Comparison of ENCODE assay signal across 40 cellular contexts in the genomic region with DNA sequence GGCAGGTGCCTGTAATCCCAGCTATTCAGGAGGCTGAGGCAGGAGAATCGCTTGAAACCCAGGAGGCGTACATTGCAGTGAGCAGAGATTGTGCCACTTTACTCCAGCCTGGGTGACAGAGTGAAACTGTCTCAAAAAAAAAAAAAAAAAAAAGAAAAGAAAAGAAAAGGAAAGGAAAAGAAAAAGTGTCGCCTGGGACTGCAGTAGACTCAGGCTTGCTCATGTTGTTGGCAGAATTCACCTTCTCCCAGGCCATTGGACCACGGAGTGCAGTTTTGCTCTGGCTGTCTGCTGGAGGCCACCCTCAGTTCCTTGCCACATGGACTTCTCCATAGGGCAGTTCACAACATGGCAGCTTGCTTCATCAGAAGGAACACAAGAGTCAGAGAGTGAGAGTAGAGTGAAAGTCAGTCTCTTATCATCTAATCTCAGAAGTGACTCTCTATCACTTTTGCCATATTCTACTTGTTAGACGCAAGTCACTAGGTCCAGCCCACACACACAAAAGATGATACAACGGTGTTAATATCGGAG.
"Had no signal": no experiment of that assay in that cellular context is flagged by ENCODE, and none has a peak within 500 bp of the region (broad histone marks: within the 10 kb centered on the region; RNA-seq: fewer than 3 reads in every experiment).

No MANE protein-coding gene starts in this region.

- H3K27me3 Mint-ChIP-seq: activated naive CD8-positive, alpha-beta T cell treated with anti-CD3 and anti-CD28 coated beads, Interleukin-2, amount 50 U/mL, for 24 hours; activated T-cell treated with anti-CD3 and anti-CD28 coated beads, Interleukin-2, amount 50 U/mL, for 24 hours; central memory CD8-positive, alpha-beta T cell had no signal

- H3K27me3 ChIP-seq: adrenal gland, ascending aorta, body of pancreas, brain microvascular endothelial cell, breast epithelium, cardiac muscle cell had no signal

- H3K36me3 ChIP-seq: adrenal gland, ascending aorta, brain microvascular endothelial cell, breast epithelium, cardiac muscle cell had no signal

- DNase-seq: activated effector memory CD4-positive, alpha-beta T cell treated with anti-CD3 and anti-CD28 coated beads, Interleukin-2, amount 50 U/mL, for 16 hours; activated effector memory CD4-positive, alpha-beta T cell treated with Interleukin-2 at 50 U/mL for 16 hours; activated gamma-delta T cell; activated gamma-delta T cell treated with Interleukin-2 at 50 U/mL for 16 hours; activated naive CD4-positive, alpha-beta T cell; activated naive CD4-positive, alpha-beta T cell treated with anti-CD3 and anti-CD28 coated beads for 36 hours; activated naive CD4-positive, alpha-beta T cell treated with anti-CD3 and anti-CD28 coated beads, Interleukin-2, amount 10 ng/mL, durations not matched to agents 7 days and 5 days; activated naive CD4-positive, alpha-beta T cell treated with anti-CD3 and anti-CD28 coated beads, Interleukin-2, amount 50 U/mL, for 16 hours; activated naive CD4-positive, alpha-beta T cell treated with Interleukin-2 at 50 U/mL for 16 hours; activated naive CD8-positive, alpha-beta T cell treated with anti-CD3 and anti-CD28 coated beads for 36 hours; activated naive CD8-positive, alpha-beta T cell treated with anti-CD3 and anti-CD28 coated beads, Interleukin-2, amount 10 ng/mL, durations not matched to agents 7 days and 5 days; activated naive CD8-positive, alpha-beta T cell treated with anti-CD3 and anti-CD28 coated beads, Interleukin-2, amount 50 U/mL, for 24 hours; activated T-cell treated with anti-CD3 and anti-CD28 coated beads, Interleukin-2, amount 50 U/mL, for 1 hour; activated T-cell treated with anti-CD3 and anti-CD28 coated beads, Interleukin-2, amount 50 U/mL, for 24 hours; activated T-cell treated with anti-CD3 and anti-CD28 coated beads, Interleukin-2, amount 50 U/mL, for 4 hours; activated T-cell treated with anti-CD3 and anti-CD28 coated beads, Interleukin-2, amount 50 U/mL, for 48 hours; activated T-cell treated with anti-CD3 and anti-CD28 coated beads, Interleukin-2, amount 50 U/mL, for 72 hours; adrenal gland; amniotic stem cell; amygdala; anterior cingulate cortex; aorta; body of pancreas; brain microvascular endothelial cell; caudate nucleus; central memory CD4-positive, alpha-beta T cell; cerebellar nuclear complex had no signal

- H3K4me1 ChIP-seq: adrenal gland, ascending aorta, body of pancreas, breast epithelium had no signal

- H3K4me3 Mint-ChIP-seq: activated naive CD4-positive, alpha-beta T cell treated with anti-CD3 and anti-CD28 coated beads for 36 hours; activated naive CD4-positive, alpha-beta T cell treated with anti-CD3 and anti-CD28 coated beads, Interleukin-2, amount 10 ng/mL, durations not matched to agents 7 days and 5 days; activated naive CD4-positive, alpha-beta T cell treated with anti-CD3 and anti-CD28 coated beads, Interleukin-2, amount 50 U/mL, for 24 hours; activated naive CD8-positive, alpha-beta T cell; activated naive CD8-positive, alpha-beta T cell treated with anti-CD3 and anti-CD28 coated beads for 36 hours; activated naive CD8-positive, alpha-beta T cell treated with anti-CD3 and anti-CD28 coated beads, Interleukin-2, amount 10 ng/mL, durations not matched to agents 7 days and 5 days; activated naive CD8-positive, alpha-beta T cell treated with anti-CD3 and anti-CD28 coated beads, Interleukin-2, amount 50 U/mL, for 24 hours; activated T-cell treated with anti-CD3 and anti-CD28 coated beads, Interleukin-2, amount 50 U/mL, for 24 hours; activated T-cell treated with anti-CD3 and anti-CD28 coated beads, Interleukin-2, amount 50 U/mL, for 4 hours; activated T-cell treated with anti-CD3 and anti-CD28 coated beads, Interleukin-2, amount 50 U/mL, for 72 hours; activated T-helper 1 cell treated with anti-CD3 and anti-CD28 coated beads, Interleukin-12 subunit alpha, Interleukin-12 subunit beta, Interleukin-2, Interleukin-4 antibody, amounts not matched to agents 30 ng/mL and 10 ng/mL and 1 ng/mL, durations not matched to agents 14 hours and 24 hours and 36 hours; activated T-helper 17 cell treated with anti-CD3 and anti-CD28 coated beads, Interleukin-2, amount 50 U/mL, for 72 hours; brain; central memory CD8-positive, alpha-beta T cell had no signal

- H3K9me3 ChIP-seq: adrenal gland, ascending aorta, body of pancreas, breast epithelium had no signal

- H3K9me3 Mint-ChIP-seq: activated naive CD4-positive, alpha-beta T cell treated with anti-CD3 and anti-CD28 coated beads for 36 hours; activated naive CD4-positive, alpha-beta T cell treated with anti-CD3 and anti-CD28 coated beads, Interleukin-2, amount 10 ng/mL, durations not matched to agents 7 days and 5 days; activated naive CD4-positive, alpha-beta T cell treated with anti-CD3 and anti-CD28 coated beads, Interleukin-2, amount 50 U/mL, for 24 hours; activated naive CD4-positive, alpha-beta T cell treated with anti-CD3 and anti-CD28 coated beads, Interleukin-2, amount 50 U/mL, for 72 hours; activated naive CD8-positive, alpha-beta T cell treated with anti-CD3 and anti-CD28 coated beads for 36 hours; activated naive CD8-positive, alpha-beta T cell treated with anti-CD3 and anti-CD28 coated beads, Interleukin-2, amount 10 ng/mL, durations not matched to agents 7 days and 5 days; activated naive CD8-positive, alpha-beta T cell treated with anti-CD3 and anti-CD28 coated beads, Interleukin-2, amount 50 U/mL, for 24 hours; activated T-cell treated with anti-CD3 and anti-CD28 coated beads, Interleukin-2, amount 50 U/mL, for 24 hours; activated T-cell treated with anti-CD3 and anti-CD28 coated beads, Interleukin-2, amount 50 U/mL, for 4 hours; activated T-cell treated with anti-CD3 and anti-CD28 coated beads, Interleukin-2, amount 50 U/mL, for 72 hours; activated T-helper 1 cell treated with anti-CD3 and anti-CD28 coated beads, Interleukin-12 subunit alpha, Interleukin-12 subunit beta, Interleukin-2, Interleukin-4 antibody, amounts not matched to agents 30 ng/mL and 10 ng/mL and 1 ng/mL, durations not matched to agents 14 hours and 24 hours and 36 hours; activated T-helper 17 cell treated with anti-CD3 and anti-CD28 coated beads, Interleukin-2, amount 50 U/mL, for 72 hours; activated T-helper 2 cell treated with anti-CD3 and anti-CD28 coated beads, Interferon-gamma antibody, Interleukin-2, Interleukin-4, amounts not matched to agents 10 μg/mL and 5 μg/mL and 100 μg/mL, durations not matched to agents 14 hours and 24 hours and 36 hours; brain; central memory CD8-positive, alpha-beta T cell had no signal

- H3K27ac ChIP-seq: adrenal gland, ascending aorta, body of pancreas, brain microvascular endothelial cell, breast epithelium, cardiac muscle cell had no signal

- H3K27ac Mint-ChIP-seq: activated naive CD4-positive, alpha-beta T cell treated with anti-CD3 and anti-CD28 coated beads for 36 hours; activated naive CD4-positive, alpha-beta T cell treated with anti-CD3 and anti-CD28 coated beads, Interleukin-2, amount 10 ng/mL, durations not matched to agents 7 days and 5 days; activated naive CD4-positive, alpha-beta T cell treated with anti-CD3 and anti-CD28 coated beads, Interleukin-2, amount 50 U/mL, for 24 hours; activated naive CD4-positive, alpha-beta T cell treated with anti-CD3 and anti-CD28 coated beads, Interleukin-2, amount 50 U/mL, for 72 hours; activated naive CD8-positive, alpha-beta T cell; activated naive CD8-positive, alpha-beta T cell treated with anti-CD3 and anti-CD28 coated beads for 36 hours; activated naive CD8-positive, alpha-beta T cell treated with anti-CD3 and anti-CD28 coated beads, Interleukin-2, amount 10 ng/mL, durations not matched to agents 7 days and 5 days; activated naive CD8-positive, alpha-beta T cell treated with anti-CD3 and anti-CD28 coated beads, Interleukin-2, amount 50 U/mL, for 24 hours; activated T-cell treated with anti-CD3 and anti-CD28 coated beads, Interleukin-2, amount 50 U/mL, for 24 hours; activated T-cell treated with anti-CD3 and anti-CD28 coated beads, Interleukin-2, amount 50 U/mL, for 72 hours; activated T-helper 1 cell treated with anti-CD3 and anti-CD28 coated beads, Interleukin-12 subunit alpha, Interleukin-12 subunit beta, Interleukin-2, Interleukin-4 antibody, amounts not matched to agents 30 ng/mL and 10 ng/mL and 1 ng/mL, durations not matched to agents 14 hours and 24 hours and 36 hours; activated T-helper 17 cell treated with anti-CD3 and anti-CD28 coated beads, Interleukin-2, amount 50 U/mL, for 72 hours; activated T-helper 2 cell treated with anti-CD3 and anti-CD28 coated beads, Interferon-gamma antibody, Interleukin-2, Interleukin-4, amounts not matched to agents 10 μg/mL and 5 μg/mL and 100 μg/mL, durations not matched to agents 14 hours and 24 hours and 36 hours; brain had no signal

- FAIRE-seq: astrocyte, bronchial epithelial cell had no signal

- H3K4me3 ChIP-seq: adrenal gland, ascending aorta, body of pancreas, breast epithelium, cardiac muscle cell had no signal

- ATAC-seq: activated naive CD4-positive, alpha-beta T cell treated with anti-CD3 and anti-CD28 coated beads, Interleukin-2, amount 50 U/mL, for 72 hours; activated naive CD8-positive, alpha-beta T cell treated with anti-CD3 and anti-CD28 coated beads, Interleukin-2, amount 50 U/mL, for 24 hours; activated T-cell treated with anti-CD3 and anti-CD28 coated beads, Interleukin-2, amount 50 U/mL, for 4 hours; activated T-cell treated with anti-CD3 and anti-CD28 coated beads, Interleukin-2, amount 50 U/mL, for 72 hours; activated T-helper 17 cell treated with anti-CD3 and anti-CD28 coated beads, Interleukin-2, amount 50 U/mL, for 72 hours; body of pancreas had no signal

- H3K4me1 Mint-ChIP-seq: activated naive CD4-positive, alpha-beta T cell treated with anti-CD3 and anti-CD28 coated beads, Interleukin-2, amount 10 ng/mL, durations not matched to agents 7 days and 5 days; activated naive CD4-positive, alpha-beta T cell treated with anti-CD3 and anti-CD28 coated beads, Interleukin-2, amount 50 U/mL, for 24 hours; activated naive CD8-positive, alpha-beta T cell treated with anti-CD3 and anti-CD28 coated beads for 36 hours; activated naive CD8-positive, alpha-beta T cell treated with anti-CD3 and anti-CD28 coated beads, Interleukin-2, amount 10 ng/mL, durations not matched to agents 7 days and 5 days; activated naive CD8-positive, alpha-beta T cell treated with anti-CD3 and anti-CD28 coated beads, Interleukin-2, amount 50 U/mL, for 24 hours; activated T-helper 17 cell treated with anti-CD3 and anti-CD28 coated beads, Interleukin-2, amount 50 U/mL, for 72 hours; brain; central memory CD8-positive, alpha-beta T cell had no signal

- H3K36me3 Mint-ChIP-seq: activated naive CD4-positive, alpha-beta T cell treated with anti-CD3 and anti-CD28 coated beads, Interleukin-2, amount 10 ng/mL, durations not matched to agents 7 days and 5 days; activated naive CD4-positive, alpha-beta T cell treated with anti-CD3 and anti-CD28 coated beads, Interleukin-2, amount 50 U/mL, for 24 hours; activated naive CD4-positive, alpha-beta T cell treated with anti-CD3 and anti-CD28 coated beads, Interleukin-2, amount 50 U/mL, for 72 hours; activated naive CD8-positive, alpha-beta T cell; activated naive CD8-positive, alpha-beta T cell treated with anti-CD3 and anti-CD28 coated beads for 36 hours; activated naive CD8-positive, alpha-beta T cell treated with anti-CD3 and anti-CD28 coated beads, Interleukin-2, amount 10 ng/mL, durations not matched to agents 7 days and 5 days; brain had no signal
